ENCODE assay signal across 9 cellular contexts in genomic region chr12:104930388-104931326, GRCh38. TPM values are rescaled to one million over a fixed set of nuclear protein-coding genes. Genes with fewer than 3 reads are reported as not detected.
DNase-seq lines count a peak whose midpoint lies in the region; ATAC-seq, FAIRE-seq and TF ChIP-seq lines count a peak whose summit lies in the region.
"Had no signal": no experiment of that assay in that cellular context is flagged by ENCODE, and none has a peak within 500 bp of the region (broad histone marks: within the 10 kb centered on the region; RNA-seq: fewer than 3 reads in every experiment).

No MANE protein-coding gene starts in this region.

- peaks cover 10% of the 10 kb centered on the region for H3K4me1 Mint-ChIP-seq in astrocyte (ENCODE audit: low read depth, unreplicated experiment)
- no peaks in the 10 kb centered on the region for H3K4me1 Mint-ChIP-seq in CD14-positive monocyte

- H3K27ac Mint-ChIP-seq in astrocyte (ENCODE audit: unreplicated experiment) (no peak overlapping the region), CD14-positive monocyte (no peak overlapping the region)

- H3K9me3 ChIP-seq in astrocyte (ENCODE audit: insufficient read depth, low read depth, low read length) (no peaks in the 10 kb centered on the region), psoas muscle (no peaks in the 10 kb centered on the region)

- no peak for FAIRE-seq in astrocyte (lab: Jason Lieb, UNC)

- peak; percentile 89 for ATAC-seq in HG03066 (IDR thresholded peaks at IDR 0.05; ENCODE audit: low read depth, unreplicated experiment)
- ATAC-seq in stimulated activated naive CD8-positive, alpha-beta T cell treated with anti-CD3 and anti-CD28 coated beads, Interleukin-15, Interleukin-2, amounts not matched to agents 100 U/mL and 50 U/mL, for 24 hours = peak; percentile 95
- no peak for ATAC-seq in psoas muscle

- peak overlapping the region; percentile 6 for H3K9ac ChIP-seq in astrocyte (ENCODE audit: low read length)

- H3K36me3 ChIP-seq in astrocyte (ENCODE audit: insufficient read depth, low read length) (no peaks in the 10 kb centered on the region), psoas muscle (ENCODE audit: insufficient read depth in 1 of 2, low read depth in 1 of 2) (no peaks in the 10 kb centered on the region)

- H3K4me3 Mint-ChIP-seq in astrocyte (ENCODE audit: unreplicated experiment) (no peak overlapping the region), CD14-positive monocyte (no peak overlapping the region)

- DNase-seq in activated T-cell treated with anti-CD3 and anti-CD28 coated beads for 24 hours (ENCODE audit: low read depth) (peak; percentile 30), astrocyte (ENCODE audit: low read depth) (peak; percentile 51), Ammon's horn (ENCODE audit: low spot score) (no peak), CD14-positive monocyte (ENCODE audit: low spot score) (no peak), psoas muscle (no peak)
- no peak for DNase-seq in activated T-cell treated with anti-CD3 and anti-CD28 coated beads, Interleukin-2, amount 50 U/mL, for 1 hour
- DNase-seq in stimulated activated naive CD8-positive, alpha-beta T cell treated with anti-CD3 and anti-CD28 coated beads, Interleukin-15, Interleukin-2, amounts not matched to agents 100 U/mL and 50 U/mL, for 24 hours = peak; percentile 35
- DNase-seq: C1 segment of cervical spinal cord had no signal

- H3K79me2 ChIP-seq in astrocyte (ENCODE audit: insufficient read depth, low read length) = no peaks in the 10 kb centered on the region

- intact Hi-C loops in CD14-positive monocyte (cut with micrococcal nuclease) (no loop called here), psoas muscle (cut with DNase I) (no loop called here)

- no peaks in the 10 kb centered on the region for H3K36me3 Mint-ChIP-seq in astrocyte (ENCODE audit: low read depth, unreplicated experiment)
- no peaks in the 10 kb centered on the region for H3K36me3 Mint-ChIP-seq in CD14-positive monocyte

- H3K27ac ChIP-seq in astrocyte (ENCODE audit: low read depth, low read length) (peak overlapping the region; percentile 14), psoas muscle (no peak overlapping the region)

- TF ChIP-seq CTCF in astrocyte (IDR thresholded peaks at IDR 0.05; ENCODE audit: insufficient read depth, low read depth, low read length) (no peak), CD14-positive monocyte (IDR thresholded peaks at IDR 0.05) (no peak), psoas muscle (IDR thresholded peaks at IDR 0.05) (no peak)

- H3K9me3 Mint-ChIP-seq in astrocyte (ENCODE audit: unreplicated experiment) (no peaks in the 10 kb centered on the region), CD14-positive monocyte (peaks cover 0 to 2% (median 0%) of the 10 kb centered on the region in 7 donors)

- H4K20me1 ChIP-seq in astrocyte (ENCODE audit: insufficient read depth, low read length) = no peaks in the 10 kb centered on the region

- peak overlapping the region; percentile 5 for H3K4me2 ChIP-seq in astrocyte (ENCODE audit: low read length)

- H3K4me1 ChIP-seq in astrocyte (ENCODE audit: insufficient read depth, low read length) (no peaks in the 10 kb centered on the region), psoas muscle (no peaks in the 10 kb centered on the region)

- 67 to 78% (median 76%) methylated on average over 4 of the region's 4 CpGs for WGBS in psoas muscle, 3 donors

- H3K27me3 ChIP-seq in astrocyte (ENCODE audit: insufficient read depth, low read length) (no peaks in the 10 kb centered on the region), psoas muscle (ENCODE audit: insufficient read depth in 3 of 3, low read length in 2 of 3) (no peaks in the 10 kb centered on the region)

- no peak overlapping the region for H2AFZ ChIP-seq in astrocyte (ENCODE audit: low read depth, low read length)

- no peaks in the 10 kb centered on the region for H3K27me3 Mint-ChIP-seq in astrocyte (ENCODE audit: low read depth, unreplicated experiment)
- peaks cover 0 to 6% (median 5%) of the 10 kb centered on the region in 3 donors for H3K27me3 Mint-ChIP-seq in CD14-positive monocyte (ENCODE audit: low read depth in 3 of 3)

- H3K4me3 ChIP-seq in astrocyte (ENCODE audit: insufficient read depth, low read depth, low read length) (no peak overlapping the region), psoas muscle (no peak overlapping the region)

RNA-seq across cellular contexts. Expression of gene SLC41A2, which starts 27.4 kb away (rescaled TPM):
- total RNA-seq in astrocyte (34.8 and 35.6 TPM in 2 replicates), psoas muscle (1 to 10 TPM in 1 of 4 donors, under 1 TPM in 3; 0.62 to 2.3 (median 0.78) TPM)
- polyA plus RNA-seq in CD14-positive monocyte (under 1 TPM in 1 of 2 donors, not detected in 1; 0.27 TPM), psoas muscle (under 1 TPM; 0.17 to 0.30 (median 0.22) TPM)

RNA-seq across cellular contexts. Expression of gene NOPCHAP1, which starts 55.5 kb away (rescaled TPM):
- total RNA-seq in astrocyte (22.3 and 26.8 TPM in 2 replicates), psoas muscle (10 to 100 TPM in 2 of 4 donors, 1 to 10 TPM in 2; 8.0 to 10.5 (median 9.7) TPM)
- polyA plus RNA-seq in CD14-positive monocyte (10 to 100 TPM; 12.0 to 14.0 TPM), psoas muscle (1 to 10 TPM; 6.2 to 9.1 (median 7.0) TPM)

Comparison
In these comparisons a context has a peak if more than half of its experiments do, and no peak if none do; other contexts are left out.
1. DNase-seq: peak in activated T-cell treated with anti-CD3 and anti-CD28 coated beads for 24 hours (single experiment), astrocyte (single experiment) and stimulated activated naive CD8-positive, alpha-beta T cell treated with anti-CD3 and anti-CD28 coated beads, Interleukin-15, Interleukin-2, amounts not matched to agents 100 U/mL and 50 U/mL, for 24 hours (single experiment); none in activated T-cell treated with anti-CD3 and anti-CD28 coated beads, Interleukin-2, amount 50 U/mL, for 1 hour (single experiment), Ammon's horn (single experiment), CD14-positive monocyte (single experiment) and psoas muscle (0 of 2).
2. ATAC-seq: peak in HG03066 (single experiment) and stimulated activated naive CD8-positive, alpha-beta T cell treated with anti-CD3 and anti-CD28 coated beads, Interleukin-15, Interleukin-2, amounts not matched to agents 100 U/mL and 50 U/mL, for 24 hours (single experiment); none in psoas muscle (0 of 4).
3. RNA of gene SLC41A2, which starts 27.4 kb away (total RNA-seq): 34.8 to 35.6 TPM in astrocyte; 0.62 to 2.3 TPM in psoas muscle; every median in the first group is over 10 times any median in the second.